9 cellular contexts compared by ENCODE assay signal in genomic region chr11:72249961-72250360, GRCh38. TPM values are rescaled to one million over a fixed set of nuclear protein-coding genes. Genes with fewer than 3 reads are reported as not detected.
"Had no signal": no experiment of that assay in that cellular context is flagged by ENCODE, and none has a peak within 500 bp of the region (broad histone marks: within the 10 kb centered on the region; RNA-seq: fewer than 3 reads in every experiment).

No MANE protein-coding gene starts in this region.

- DNase-seq: GDM1, GF-D8 had no signal

- FAIRE-seq: G401.6, GM12878, GM12891, GM12892, GM18507, GM19239 had no signal

- ATAC-seq: GM12878 had no signal

- H3K4me3 ChIP-seq: GM12878 had no signal

RNA-seq across cellular contexts. Expression of gene PHOX2A, which starts 6.0 kb away (rescaled TPM):
- total RNA-seq: G401, GM12878 had no signal
- polyA plus RNA-seq: GM12878 had no signal

RNA-seq across cellular contexts. Expression of gene FOLR2, which starts 33.4 kb away (rescaled TPM):
- total RNA-seq: G401 had no signal

RNA-seq across cellular contexts. Expression of gene FOLR1, which starts 58.0 kb away (rescaled TPM):
- total RNA-seq: GM12878 had no signal
- polyA plus RNA-seq: GM12878 had no signal
